Comparison of ENCODE assay signal across 28 cellular contexts in the genomic region with DNA sequence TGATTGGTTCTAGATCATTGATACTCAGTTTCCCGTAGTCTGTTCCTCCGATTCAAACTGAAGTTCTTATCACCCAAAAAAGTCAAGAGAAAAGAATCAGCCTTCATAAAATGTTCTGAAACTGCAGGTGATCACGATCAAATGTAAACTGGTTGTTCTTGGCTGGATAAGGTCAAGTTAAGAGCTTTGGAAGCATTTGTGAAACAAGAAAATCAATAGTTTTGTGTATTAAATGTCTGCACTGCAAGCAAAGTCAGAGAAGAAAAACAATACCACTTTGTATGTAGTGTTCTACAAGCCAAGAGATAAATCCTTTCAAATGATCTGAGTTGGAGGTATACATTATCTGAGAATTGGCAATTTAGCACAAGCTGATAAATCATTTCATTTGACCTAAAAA.
"Had no signal": no experiment of that assay in that cellular context is flagged by ENCODE, and none has a peak within 500 bp of the region (broad histone marks: within the 10 kb centered on the region; RNA-seq: fewer than 3 reads in every experiment).

No MANE protein-coding gene starts in this region.

- DNase-seq: natural killer cell; occipital lobe; ovary; posterior cingulate gyrus; psoas muscle; right cardiac atrium; spleen; stimulated activated CD4-positive, alpha-beta T cell treated with anti-CD3 and anti-CD28 coated beads, Interleukin-12 subunit alpha, Interleukin-12 subunit beta, amount 100 ng/mL, for 4 hours; stimulated activated CD4-positive, alpha-beta T cell treated with anti-CD3 and anti-CD28 coated beads, Interleukin-1b, Interleukin-23, amount 100 ng/mL, for 48 hours; stimulated activated CD4-positive, alpha-beta T cell treated with anti-CD3 and anti-CD28 coated beads, Interleukin-4, amount 100 ng/mL, for 1 hour; stimulated activated CD4-positive, alpha-beta T cell treated with anti-CD3 and anti-CD28 coated beads, Interleukin-4, amount 100 ng/mL, for 4 hours; stimulated activated CD8-positive, alpha-beta memory T cell treated with anti-CD3 and anti-CD28 coated beads, Interleukin-4, amount 100 ng/mL, for 48 hours; stimulated activated naive CD4-positive, alpha-beta T cell; stimulated activated naive CD8-positive, alpha-beta T cell treated with anti-CD3 and anti-CD28 coated beads, Interleukin-15, amount 100 ng/mL, for 72 hours; stimulated activated naive CD8-positive, alpha-beta T cell treated with anti-CD3 and anti-CD28 coated beads, Interleukin-15, Interleukin-2, amounts not matched to agents 100 U/mL and 50 U/mL, for 24 hours; substantia nigra; testis; tibial artery; transverse colon; upper lobe of right lung; uterus had no signal

- H3K4me2 ChIP-seq: neural progenitor cell, smooth muscle cell had no signal

- H3K9me3 ChIP-seq: ovary, psoas muscle, testis, tibial artery, transverse colon, upper lobe of right lung, uterus had no signal

- H2AFZ ChIP-seq: neural progenitor cell, parathyroid adenoma had no signal

- H3K79me2 ChIP-seq: parathyroid adenoma had no signal

- H3K4me3 ChIP-seq: neural progenitor cell, ovary, psoas muscle, skin epidermis, smooth muscle cell, spleen, suprapubic skin, testis, tibial artery, transverse colon, upper lobe of right lung, uterus had no signal

- H3K36me3 ChIP-seq: neural progenitor cell, ovary, spleen, suprapubic skin, tibial artery, transverse colon, upper lobe of right lung, uterus had no signal

- H3K27ac ChIP-seq: neural progenitor cell, ovary, parathyroid adenoma, psoas muscle, skin epidermis, spleen, suprapubic skin, testis, tibial artery, transverse colon, upper lobe of right lung, uterus had no signal

- H3K27me3 ChIP-seq: neural progenitor cell, ovary, spleen, suprapubic skin, testis, tibial artery, transverse colon, upper lobe of right lung, uterus had no signal

- H3K9ac ChIP-seq: neural progenitor cell, parathyroid adenoma had no signal

- H3K4me1 ChIP-seq: neural progenitor cell, parathyroid adenoma, psoas muscle, spleen, suprapubic skin, testis, tibial artery, transverse colon, upper lobe of right lung, uterus had no signal

- ATAC-seq: natural killer cell; psoas muscle; right cardiac atrium; sciatic nerve; stimulated activated memory B cell treated with anti-CD40 and anti-IgM and Interleukin-4, amounts not matched to agents 10 μg/mL and 1 μg/mL and 100 μg/mL, for 72 hours; stimulated activated naive CD8-positive, alpha-beta T cell treated with anti-CD3 and anti-CD28 coated beads, Interleukin-15, amount 100 ng/mL, for 72 hours; stimulated activated naive CD8-positive, alpha-beta T cell treated with anti-CD3 and anti-CD28 coated beads, Interleukin-15, Interleukin-2, amounts not matched to agents 100 U/mL and 50 U/mL, for 24 hours; upper lobe of right lung had no signal
